17 cellular contexts compared by ENCODE assay signal in genomic region chr11:89863906-89864704, GRCh38. TPM values are rescaled to one million over a fixed set of nuclear protein-coding genes. Genes with fewer than 3 reads are reported as not detected.
DNase-seq lines count a peak whose midpoint lies in the region; ATAC-seq, FAIRE-seq and TF ChIP-seq lines count a peak whose summit lies in the region.
"Not testable (repeated sequence)": the region's sequence is repeated elsewhere in the genome, so short reads cannot be mapped to it uniquely, and the experiment has no call there.
"Had no signal": no experiment of that assay in that cellular context is flagged by ENCODE, and none has a peak within 500 bp of the region (broad histone marks: within the 10 kb centered on the region; RNA-seq: fewer than 3 reads in every experiment).

No MANE protein-coding gene starts in this region.

- DNase-seq in Peyer's patch (peak in 2 of 3 donors; percentile 31 to 46), dermis blood vessel endothelial cell (peak; percentile 3), head of caudate nucleus (peak in 39 of 42 donors; percentile 5 to 80 (median 49)), kidney (peak; percentile 59), trophoblast cell (peak; percentile 2 to 7)
- DNase-seq in activated naive CD8-positive, alpha-beta T cell treated with anti-CD3 and anti-CD28 coated beads, Interleukin-2, amount 10 ng/mL, durations not matched to agents 7 days and 5 days: not testable (repeated sequence)
- peak; percentile 1 for DNase-seq in stimulated activated CD4-positive, alpha-beta T cell treated with anti-CD3 and anti-CD28 coated beads, Interleukin-1b, Interleukin-23, amount 100 ng/mL, for 48 hours

- H3K4me3 ChIP-seq in Peyer's patch; kidney (ENCODE audit: low read length in 2 of 2); trophoblast cell (ENCODE audit: low read depth, low read length): not testable (repeated sequence)

- TF ChIP-seq CTCF in Peyer's patch (IDR thresholded peaks at IDR 0.05); kidney (IDR thresholded peaks at IDR 0.05; ENCODE audit: borderline replicate concordance, extremely low read depth, insufficient read depth): not testable (repeated sequence)

- not testable (repeated sequence) for H2AK5ac ChIP-seq in trophoblast cell (ENCODE audit: low read length)

- H3K14ac ChIP-seq in trophoblast cell (ENCODE audit: low read length): not testable (repeated sequence)

- not testable (repeated sequence) for H3K79me1 ChIP-seq in trophoblast cell (ENCODE audit: low read length)

- not testable (repeated sequence) for TF ChIP-seq POLR2A in Peyer's patch (IDR thresholded peaks at IDR 0.05)

- H3K9ac ChIP-seq in kidney (ENCODE audit: low read length in 2 of 2); trophoblast cell (ENCODE audit: low read length): not testable (repeated sequence)

- not testable (repeated sequence) for H3K36me3 ChIP-seq in Peyer's patch; kidney (ENCODE audit: control insufficient read depth in 1 of 2, insufficient read depth in 2 of 2, low read length in 2 of 2); trophoblast cell (ENCODE audit: control insufficient read depth in 1 of 2, insufficient read depth in 2 of 2, low read length in 2 of 2)

- peak overlapping the region; percentile 13 for H3K4me3 Mint-ChIP-seq in activated naive CD8-positive, alpha-beta T cell treated with anti-CD3 and anti-CD28 coated beads, Interleukin-2, amount 10 ng/mL, durations not matched to agents 7 days and 5 days

- not testable (repeated sequence) for FAIRE-seq in kidney (lab: Jason Lieb, UNC)

- not testable (repeated sequence) for H3K27me3 Mint-ChIP-seq in activated naive CD8-positive, alpha-beta T cell treated with anti-CD3 and anti-CD28 coated beads, Interleukin-2, amount 10 ng/mL, durations not matched to agents 7 days and 5 days

- not testable (repeated sequence) for H3K36me3 Mint-ChIP-seq in activated naive CD8-positive, alpha-beta T cell treated with anti-CD3 and anti-CD28 coated beads, Interleukin-2, amount 10 ng/mL, durations not matched to agents 7 days and 5 days

- H2BK5ac ChIP-seq in trophoblast cell (ENCODE audit: low read depth, low read length, poor library complexity): not testable (repeated sequence)

- H3K27ac Mint-ChIP-seq in activated naive CD8-positive, alpha-beta T cell treated with anti-CD3 and anti-CD28 coated beads, Interleukin-2, amount 10 ng/mL, durations not matched to agents 7 days and 5 days: not testable (repeated sequence)

- not testable (repeated sequence) for H3K79me2 ChIP-seq in trophoblast cell (ENCODE audit: control insufficient read depth, insufficient read depth, low read length, poor library complexity)

- H2AFZ ChIP-seq in trophoblast cell (ENCODE audit: insufficient read depth, low read length, poor library complexity): not testable (repeated sequence)

- ATAC-seq in activated naive CD8-positive, alpha-beta T cell treated with anti-CD3 and anti-CD28 coated beads, Interleukin-2, amount 10 ng/mL, durations not matched to agents 7 days and 5 days (ENCODE audit: low read depth): not testable (repeated sequence)

- not testable (repeated sequence) for H3K27ac ChIP-seq in Peyer's patch; kidney (ENCODE audit: low read depth in 2 of 2, low read length in 2 of 2); trophoblast cell (ENCODE audit: low read depth, low read length)

- H3K4me1 ChIP-seq in Peyer's patch; kidney (ENCODE audit: control insufficient read depth in 1 of 2, insufficient read depth in 1 of 2, low read depth in 1 of 2, low read length in 2 of 2); trophoblast cell (ENCODE audit: control insufficient read depth in 1 of 2, insufficient read depth in 2 of 2, low read length in 2 of 2): not testable (repeated sequence)

- H3K23ac ChIP-seq in trophoblast cell (ENCODE audit: low read length): not testable (repeated sequence)

- H2BK12ac ChIP-seq in trophoblast cell (ENCODE audit: low read length): not testable (repeated sequence)

- POLR2A ChIA-PET in activated naive CD8-positive, alpha-beta T cell treated with anti-CD3 and anti-CD28 coated beads, Interleukin-2, amount 10 ng/mL, durations not matched to agents 7 days and 5 days (lab: Charles Lee): not testable (repeated sequence)

- H3K9me3 ChIP-seq in Peyer's patch; kidney (ENCODE audit: control insufficient read depth in 1 of 2, low read length in 2 of 2); trophoblast cell (ENCODE audit: insufficient read depth, low read depth, low read length): not testable (repeated sequence)

- WGBS in trophoblast cell (ENCODE audit: extremely low coverage, insufficient coverage, insufficient read length): no CpG with 5 or more reads among the region's 66 CpGs

- not testable (repeated sequence) for H3K9me3 Mint-ChIP-seq in activated naive CD8-positive, alpha-beta T cell treated with anti-CD3 and anti-CD28 coated beads, Interleukin-2, amount 10 ng/mL, durations not matched to agents 7 days and 5 days

- not testable (repeated sequence) for H3K27me3 ChIP-seq in Peyer's patch; trophoblast cell (ENCODE audit: insufficient read depth, low read length)

- H4K91ac ChIP-seq in trophoblast cell (ENCODE audit: low read depth, low read length): not testable (repeated sequence)

- not testable (repeated sequence) for H4K12ac ChIP-seq in trophoblast cell (ENCODE audit: low read depth, low read length)

- intact Hi-C loops in head of caudate nucleus (cut with DNase I); kidney (cut with DNase I): not testable (repeated sequence)

- not testable (repeated sequence) for H3K4me2 ChIP-seq in trophoblast cell (ENCODE audit: low read length)

- not testable (repeated sequence) for H4K8ac ChIP-seq in trophoblast cell (ENCODE audit: low read depth, low read length)

- not testable (repeated sequence) for H2BK120ac ChIP-seq in trophoblast cell (ENCODE audit: insufficient read depth, low read length, poor library complexity)

- not testable (repeated sequence) for H3K4ac ChIP-seq in trophoblast cell (ENCODE audit: low read depth, low read length)

- not testable (repeated sequence) for H3K4me1 Mint-ChIP-seq in activated naive CD8-positive, alpha-beta T cell treated with anti-CD3 and anti-CD28 coated beads, Interleukin-2, amount 10 ng/mL, durations not matched to agents 7 days and 5 days

- H3K18ac ChIP-seq in trophoblast cell (ENCODE audit: low read length): not testable (repeated sequence)

RNA-seq across cellular contexts. Expression of gene TRIM64B, which starts 14.2 kb away (rescaled TPM):
- not detected for total RNA-seq in Peyer's patch
- total RNA-seq in activated naive CD8-positive, alpha-beta T cell treated with anti-CD3 and anti-CD28 coated beads, Interleukin-2, amount 10 ng/mL, durations not matched to agents 7 days and 5 days: not detected
- total RNA-seq in dermis blood vessel endothelial cell: not detected in 2 replicates
- total RNA-seq in kidney: not detected
- not detected for polyA plus RNA-seq in kidney (ENCODE audit: insufficient read depth, low read depth, low replicate concordance)
- polyA plus RNA-seq in trophoblast cell (2013): not detected in 2 replicates
- total RNA-seq: activated CD4-positive, alpha-beta memory T cell treated with anti-CD3 and anti-CD28 coated beads, Interleukin-2, amount 10 ng/mL, durations not matched to agents 7 days and 5 days; CD4-positive, alpha-beta memory T cell; H7; left colon; M059J; ovary; SJSA1; smooth muscle cell; T-cell had no signal
- polyA plus RNA-seq: CD4-positive, alpha-beta memory T cell; ovary; smooth muscle cell had no signal

RNA-seq across cellular contexts. Expression of gene TRIM49, which starts 55.7 kb away (rescaled TPM):
- not detected for total RNA-seq in Peyer's patch
- not detected for total RNA-seq in activated naive CD8-positive, alpha-beta T cell treated with anti-CD3 and anti-CD28 coated beads, Interleukin-2, amount 10 ng/mL, durations not matched to agents 7 days and 5 days
- under 0.01 TPM in 1 of 2 replicates, not detected in the other for total RNA-seq in dermis blood vessel endothelial cell
- not detected for total RNA-seq in kidney
- polyA plus RNA-seq in kidney (ENCODE audit: insufficient read depth, low read depth, low replicate concordance): not detected
- not detected in 2 replicates for polyA plus RNA-seq in trophoblast cell (2013)
- total RNA-seq: activated CD4-positive, alpha-beta memory T cell treated with anti-CD3 and anti-CD28 coated beads, Interleukin-2, amount 10 ng/mL, durations not matched to agents 7 days and 5 days; CD4-positive, alpha-beta memory T cell; H7; left colon; M059J; ovary; SJSA1; smooth muscle cell; T-cell had no signal
- polyA plus RNA-seq: CD4-positive, alpha-beta memory T cell; ovary; smooth muscle cell had no signal

RNA-seq across cellular contexts. Expression of gene TRIM49D1, which starts 57.9 kb away (rescaled TPM):
- total RNA-seq in Peyer's patch: not detected
- total RNA-seq in activated naive CD8-positive, alpha-beta T cell treated with anti-CD3 and anti-CD28 coated beads, Interleukin-2, amount 10 ng/mL, durations not matched to agents 7 days and 5 days: not detected
- 0.17 TPM in 1 of 2 replicates, not detected in the other for total RNA-seq in dermis blood vessel endothelial cell
- total RNA-seq in kidney: not detected
- not detected for polyA plus RNA-seq in kidney (ENCODE audit: insufficient read depth, low read depth, low replicate concordance)
- polyA plus RNA-seq in trophoblast cell (2013): not detected in 2 replicates
- total RNA-seq: activated CD4-positive, alpha-beta memory T cell treated with anti-CD3 and anti-CD28 coated beads, Interleukin-2, amount 10 ng/mL, durations not matched to agents 7 days and 5 days; CD4-positive, alpha-beta memory T cell; H7; left colon; M059J; ovary; SJSA1; smooth muscle cell; T-cell had no signal
- polyA plus RNA-seq: CD4-positive, alpha-beta memory T cell; ovary; smooth muscle cell; thymus had no signal

RNA-seq across cellular contexts. Expression of gene TRIM49D2, which starts 59.8 kb away (rescaled TPM):
- total RNA-seq in Peyer's patch: not detected
- not detected for total RNA-seq in activated naive CD8-positive, alpha-beta T cell treated with anti-CD3 and anti-CD28 coated beads, Interleukin-2, amount 10 ng/mL, durations not matched to agents 7 days and 5 days
- total RNA-seq in dermis blood vessel endothelial cell: not detected in 2 replicates
- total RNA-seq in kidney: not detected
- not detected for polyA plus RNA-seq in kidney (ENCODE audit: insufficient read depth, low read depth, low replicate concordance)
- polyA plus RNA-seq in trophoblast cell (2013): not detected in 2 replicates
- total RNA-seq: activated CD4-positive, alpha-beta memory T cell treated with anti-CD3 and anti-CD28 coated beads, Interleukin-2, amount 10 ng/mL, durations not matched to agents 7 days and 5 days; CD4-positive, alpha-beta memory T cell; H7; left colon; M059J; ovary; SJSA1; smooth muscle cell; T-cell had no signal
- polyA plus RNA-seq: CD4-positive, alpha-beta memory T cell; ovary; smooth muscle cell had no signal
